In the genomic region with DNA sequence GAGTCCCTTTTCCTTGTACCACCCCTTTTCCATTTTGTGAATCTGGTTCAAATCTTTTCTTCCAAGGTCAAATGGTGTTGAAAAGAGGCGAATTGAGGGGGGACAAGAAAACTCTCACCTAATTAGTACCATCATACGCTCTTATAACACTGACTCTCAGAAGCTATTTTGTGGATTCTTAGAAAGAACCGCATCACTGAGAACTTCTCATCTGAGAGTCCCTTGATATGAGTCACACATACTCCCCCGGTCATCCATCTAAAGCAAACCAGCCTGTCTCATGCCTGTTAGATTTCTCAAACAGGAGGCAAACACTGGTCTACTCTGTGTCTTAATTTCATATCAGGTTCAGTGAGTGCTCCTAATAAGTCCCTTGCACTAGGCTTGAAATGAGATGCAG, we compare ENCODE assay signal across 8 cellular contexts.
DNase-seq lines count a peak whose midpoint lies in the region; ATAC-seq and TF ChIP-seq lines count a peak whose summit lies in the region.

No MANE protein-coding gene starts in this region.

- no peaks in the 10 kb centered on the region for H3K9me3 ChIP-seq in AG04450 (ENCODE audit: control insufficient read depth, insufficient read depth, low read length)

- TF ChIP-seq CTCF in AG04450 (IDR thresholded peaks at IDR 0.05; ENCODE audit: low read depth, low read length), result no peak
- no peak for TF ChIP-seq CTCF in astrocyte of the cerebellum (IDR thresholded peaks at IDR 0.05; ENCODE audit: low read depth, low read length, missing control alignments)

- H3K27me3 ChIP-seq in AG04450 (ENCODE audit: control insufficient read depth, insufficient read depth, low read length), result peaks cover 4% of the 10 kb centered on the region

- CTCF ChIA-PET in AG04450 (lab: Charles Lee), result no interaction called here

- ATAC-seq in GM19372 (IDR thresholded peaks at IDR 0.05; ENCODE audit: low read depth, unreplicated experiment), result peak; percentile 82
- peak; percentile 93 for ATAC-seq in HG03108 (IDR thresholded peaks at IDR 0.05; ENCODE audit: unreplicated experiment)

- H3K4me3 ChIP-seq in AG04450 (ENCODE audit: low read depth, low read length) (no peak overlapping the region), astrocyte of the cerebellum (ENCODE audit: low read depth, low read length) (no peak overlapping the region)

- H3K27ac ChIP-seq in AG04450 (ENCODE audit: low read depth, low read length), result no peak overlapping the region

- in situ Hi-C loops in astrocyte of the cerebellum (cut with HindIII; ENCODE audit: low sequenced_read_pairs), result no loop called here

- DNase-seq in AG04450 (ENCODE audit: low read depth, low spot score) (peak; percentile 15), astrocyte of the cerebellum (ENCODE audit: low read depth) (peak; percentile 78), NCI-H2196 treated with DMSO at 0.1 percent for 48 hours (lab: John Stamatoyannopoulos, UW; ENCODE audit: unreplicated experiment) (no peak), NCI-H2227 (lab: John Stamatoyannopoulos, UW; ENCODE audit: unreplicated experiment) (no peak), DMS79 (lab: John Stamatoyannopoulos, UW) (no peak), activated gamma-delta T cell (lab: John Stamatoyannopoulos, UW) (no peak)

- POLR2A ChIA-PET in AG04450 (lab: Yijun Ruan, JAX), result no interaction called here

Comparison
In these comparisons a context has a peak if more than half of its experiments do, and no peak if none do; other contexts are left out.
1. DNase-seq: peak in AG04450 (single experiment) and astrocyte of the cerebellum (single experiment); none in NCI-H2196 treated with DMSO at 0.1 percent for 48 hours (single experiment), NCI-H2227 (single experiment), DMS79 (single experiment) and activated gamma-delta T cell (single experiment).